In the genomic region with DNA sequence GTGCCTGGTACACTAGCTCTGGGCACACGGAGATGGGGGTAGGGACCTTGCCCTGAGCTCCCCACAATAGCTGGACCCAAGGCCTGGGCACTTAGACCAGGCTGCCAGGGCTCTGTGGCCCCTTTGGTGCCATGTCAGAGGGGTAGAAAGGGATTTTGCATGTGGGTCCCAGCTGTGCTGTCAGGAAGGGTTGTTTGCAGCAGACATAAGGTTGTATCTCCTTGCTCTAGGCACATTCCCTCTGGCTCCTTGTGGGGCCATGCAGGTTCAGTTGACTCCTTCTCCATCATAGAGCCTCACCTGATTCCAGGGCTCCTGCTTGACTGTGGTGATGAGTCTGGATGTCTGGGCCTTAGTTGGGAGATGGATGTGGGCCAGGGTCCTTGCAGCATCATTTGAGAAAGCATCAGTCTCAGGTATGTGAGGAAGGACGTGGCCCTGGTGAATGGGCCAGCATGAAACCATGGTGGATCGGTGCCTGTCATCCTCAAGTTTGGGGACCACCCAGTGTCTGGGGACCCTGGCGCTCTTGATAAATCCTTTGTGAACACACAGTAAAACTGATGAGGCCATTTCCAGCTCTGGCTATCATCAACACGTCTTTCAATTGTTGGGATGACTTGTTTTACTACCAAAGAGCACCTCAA, we compare ENCODE assay signal across 27 cellular contexts.
"Had no signal": no experiment of that assay in that cellular context is flagged by ENCODE, and none has a peak within 500 bp of the region (broad histone marks: within the 10 kb centered on the region; RNA-seq: fewer than 3 reads in every experiment).

No MANE protein-coding gene starts in this region.

- H3K27me3 ChIP-seq: adrenal gland, ascending aorta, neutrophil, ovary, thyroid gland, upper lobe of left lung had no signal

- H3K27ac Mint-ChIP-seq: activated naive CD8-positive, alpha-beta T cell treated with anti-CD3 and anti-CD28 coated beads for 36 hours; nephron; stimulated activated effector memory CD8-positive, alpha-beta T cell treated with anti-CD3 and anti-CD28 coated beads, Interleukin-12 subunit alpha, Interleukin-12 subunit beta, amount 100 ng/mL, for 72 hours had no signal

- H3K36me3 Mint-ChIP-seq: activated naive CD8-positive, alpha-beta T cell treated with anti-CD3 and anti-CD28 coated beads for 36 hours; brain; stimulated activated effector memory CD8-positive, alpha-beta T cell treated with anti-CD3 and anti-CD28 coated beads, Interleukin-12 subunit alpha, Interleukin-12 subunit beta, amount 100 ng/mL, for 72 hours had no signal

- H3K27me3 Mint-ChIP-seq: activated naive CD8-positive, alpha-beta T cell treated with anti-CD3 and anti-CD28 coated beads for 36 hours; stimulated activated naive CD8-positive, alpha-beta T cell treated with anti-CD3 and anti-CD28 coated beads, Interleukin-15, amount 100 ng/mL, for 72 hours had no signal

- H3K4me3 ChIP-seq: adrenal gland, ascending aorta, ovary, psoas muscle, SK-N-MC, thyroid gland, upper lobe of left lung had no signal

- H3K9me3 Mint-ChIP-seq: activated naive CD8-positive, alpha-beta T cell treated with anti-CD3 and anti-CD28 coated beads for 36 hours; nephron; stimulated activated effector memory CD8-positive, alpha-beta T cell treated with anti-CD3 and anti-CD28 coated beads, Interleukin-12 subunit alpha, Interleukin-12 subunit beta, amount 100 ng/mL, for 72 hours; stimulated activated naive CD8-positive, alpha-beta T cell treated with anti-CD3 and anti-CD28 coated beads, Interleukin-15, amount 100 ng/mL, for 72 hours had no signal

- H3K4me3 Mint-ChIP-seq: activated naive CD8-positive, alpha-beta T cell treated with anti-CD3 and anti-CD28 coated beads for 36 hours; brain; nephron; stimulated activated effector memory CD8-positive, alpha-beta T cell treated with anti-CD3 and anti-CD28 coated beads, Interleukin-12 subunit alpha, Interleukin-12 subunit beta, amount 100 ng/mL, for 72 hours; stimulated activated naive CD8-positive, alpha-beta T cell treated with anti-CD3 and anti-CD28 coated beads, Interleukin-15, amount 100 ng/mL, for 72 hours had no signal

- H3K4me1 Mint-ChIP-seq: activated naive CD8-positive, alpha-beta T cell treated with anti-CD3 and anti-CD28 coated beads for 36 hours; stimulated activated effector memory CD8-positive, alpha-beta T cell treated with anti-CD3 and anti-CD28 coated beads, Interleukin-12 subunit alpha, Interleukin-12 subunit beta, amount 100 ng/mL, for 72 hours; stimulated activated naive CD8-positive, alpha-beta T cell treated with anti-CD3 and anti-CD28 coated beads, Interleukin-15, amount 100 ng/mL, for 72 hours had no signal

- DNase-seq: activated CD4-positive, alpha-beta T cell treated with anti-CD3 and anti-CD28 coated beads for 4 hours; activated CD4-positive, alpha-beta T cell treated with anti-CD3 and anti-CD28 coated beads, Interleukin-2, amount 50 U/mL, for 4 hours; activated effector memory CD4-positive, alpha-beta T cell treated with Interleukin-2 at 50 U/mL for 16 hours; activated naive CD4-positive, alpha-beta T cell treated with Interleukin-2 at 50 U/mL for 16 hours; activated naive CD8-positive, alpha-beta T cell treated with anti-CD3 and anti-CD28 coated beads for 36 hours; activated T-cell treated with anti-CD3 and anti-CD28 coated beads for 4 hours; adrenal gland; central memory CD4-positive, alpha-beta T cell; dermis blood vessel endothelial cell; effector CD8-positive, alpha-beta T cell; mesendoderm; psoas muscle; stimulated activated CD4-positive, alpha-beta T cell treated with anti-CD3 and anti-CD28 coated beads, Interleukin-12 subunit alpha, Interleukin-12 subunit beta, amount 100 ng/mL, for 4 hours; stimulated activated CD4-positive, alpha-beta T cell treated with anti-CD3 and anti-CD28 coated beads, Interleukin-4, amount 100 ng/mL, for 24 hours; stimulated activated naive CD8-positive, alpha-beta T cell treated with anti-CD3 and anti-CD28 coated beads, Interleukin-15, amount 100 ng/mL, for 72 hours; substantia nigra; thyroid gland had no signal

- H3K9me3 ChIP-seq: adrenal gland, ascending aorta, neutrophil, ovary, psoas muscle, thyroid gland, upper lobe of left lung had no signal

- H3K27ac ChIP-seq: adrenal gland, ascending aorta, epithelial cell of prostate, neutrophil, ovary, psoas muscle, SK-N-MC, thyroid gland, upper lobe of left lung, VCaP had no signal

- H3K4me1 ChIP-seq: adrenal gland, ascending aorta, psoas muscle, thyroid gland, upper lobe of left lung had no signal

- H3K36me3 ChIP-seq: adrenal gland, ascending aorta, neutrophil, ovary, thyroid gland, upper lobe of left lung had no signal
